8 cellular contexts compared by ENCODE assay signal in the genomic region with DNA sequence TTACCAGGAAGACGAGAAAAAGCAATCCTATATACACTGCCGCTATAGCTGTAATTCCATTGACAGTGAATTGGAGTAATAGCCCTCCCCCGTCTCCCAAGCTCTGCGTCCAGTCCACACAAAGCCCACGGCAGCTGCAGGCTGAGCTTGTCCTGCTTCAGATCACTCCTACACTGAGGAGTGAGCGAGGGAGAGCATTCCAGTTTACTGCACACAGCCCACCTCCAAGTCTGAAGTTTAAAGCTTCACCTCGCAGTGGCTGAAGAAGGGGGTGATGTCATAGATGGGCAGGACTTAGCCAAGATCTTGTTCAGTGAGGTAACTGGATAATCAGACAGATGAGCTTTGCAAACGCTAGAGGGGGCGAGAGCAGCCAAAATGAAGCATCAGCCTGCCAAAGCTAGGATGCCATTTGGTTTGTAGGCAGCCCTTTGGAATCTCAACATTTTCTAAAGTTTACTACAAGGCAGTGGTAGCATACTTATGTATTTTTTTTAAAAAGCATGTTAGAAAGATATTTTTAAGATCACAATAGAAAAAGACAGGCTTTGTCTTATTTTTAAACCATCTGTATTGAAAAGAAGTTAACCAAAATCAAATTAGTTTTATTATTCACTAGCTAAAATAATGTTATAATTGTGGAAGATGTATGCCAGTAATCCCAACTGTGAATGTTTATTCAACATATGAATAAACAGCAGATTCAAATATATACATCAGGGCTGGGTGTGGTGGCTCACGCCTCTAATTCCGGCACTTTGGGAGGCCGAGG. TPM values are rescaled to one million over a fixed set of nuclear protein-coding genes. Genes with fewer than 3 reads are reported as not detected.
A peak's percentile ranks its signal among the peaks of the same experiment; 100 is the strongest.
DNase-seq lines count a peak whose midpoint lies in the region; ATAC-seq, FAIRE-seq and TF ChIP-seq lines count a peak whose summit lies in the region.

A gene (minus strand): TSS at position 213 of the 772 bp plus-strand sequence. CDS start 10,106 bp downstream, outside the sequence.

- TF ChIP-seq CTCF in H1 (IDR thresholded peaks at IDR 0.05; ENCODE audit: control extremely low read depth in 1 of 3, insufficient read depth in 1 of 3, low read depth in 1 of 3, low read length in 3 of 3) (peak; percentile 53 to 89 (median 80)), liver (IDR thresholded peaks at IDR 0.05; ENCODE audit: low read depth, low read length, missing input control) (peak; percentile 88)

- no peak within 1 kb of the TSS for H4K5ac ChIP-seq in H1 (ENCODE audit: insufficient read length, low read depth, low read length)

- peak; percentile 10 for DNase-seq in activated CD4-positive, alpha-beta memory T cell treated with anti-CD3 and anti-CD28 coated beads for 36 hours
- DNase-seq in activated CD4-positive, alpha-beta memory T cell treated with anti-CD3 and anti-CD28 coated beads, Interleukin-2, amount 10 ng/mL, durations not matched to agents 7 days and 5 days = no peak
- peak; percentile 94 for DNase-seq in MG63
- peak; percentile 79 for DNase-seq in RPMI8226
- peak; percentile 58 to 69 for DNase-seq in H1 (ENCODE audit: low read depth in 1 of 2, low spot score in 2 of 2)
- DNase-seq in superior temporal gyrus (ENCODE audit: extremely low spot score) = peak; percentile 96

- no peaks in the 10 kb centered on the region for H3K23me2 ChIP-seq in H1 (ENCODE audit: low read depth, low read length)

- H3K36me3 ChIP-seq in MG63 (no peaks in the 10 kb centered on the region), H1 (ENCODE audit: control insufficient read depth in 2 of 4, insufficient read depth in 4 of 4, low read length in 3 of 4) (no peaks in the 10 kb centered on the region), liver (ENCODE audit: control insufficient read depth in 4 of 4, insufficient read depth in 3 of 4, low read depth in 1 of 4, low read length in 3 of 4) (no peaks in the 10 kb centered on the region)

- H3K9ac ChIP-seq in H1 (replicated peaks in 1 of 4; ENCODE audit: extremely low read depth in 1 of 4, low read depth in 3 of 4, low read length in 3 of 4) (peak within 1 kb of the TSS in 3 of 4 experiments; percentile 27 to 51 (median 35); a peak in 3 of 7 replicates), liver (ENCODE audit: low read depth in 1 of 2, low read length in 2 of 2) (peak within 1 kb of the TSS; percentile 73 to 94)

- H4K8ac ChIP-seq in H1 (ENCODE audit: extremely low read depth, insufficient read depth, low read length) = no peak within 1 kb of the TSS

- no peaks in the 10 kb centered on the region for H3K79me2 ChIP-seq in H1 (ENCODE audit: control insufficient read depth in 1 of 2, insufficient read depth in 2 of 2, low read length in 2 of 2)

- intact Hi-C loops in activated CD4-positive, alpha-beta memory T cell treated with anti-CD3 and anti-CD28 coated beads for 36 hours (cut with micrococcal nuclease) = no loop called here

- H3K27ac ChIP-seq in H1 (ENCODE audit: low read depth, low read length) (no peak within 1 kb of the TSS), liver (ENCODE audit: low read depth in 1 of 2, low read length in 2 of 2) (peak within 1 kb of the TSS; percentile 82 to 88)

- 44% methylated on average over 12 of the region's 12 CpGs; no CpG with 5 or more reads in 1 of the 2 experiments for WGBS in H1 (ENCODE audit: extremely low coverage in 1 of 2, insufficient coverage in 1 of 2, insufficient read length in 1 of 2, insufficient replicate concordance in 2 of 2, low coverage in 1 of 2, low lambda C conversion rate in 2 of 2, missing lambda C conversion rate in 1 of 2), 2 experiments
- 26% methylated on average over 12 of the region's 12 CpGs for WGBS in liver

- no peak within 1 kb of the TSS for H3K14ac ChIP-seq in H1 (ENCODE audit: insufficient read length)

- POLR2A ChIA-PET in activated CD4-positive, alpha-beta memory T cell treated with anti-CD3 and anti-CD28 coated beads for 36 hours (lab: Charles Lee) = no interaction called here
- POLR2A ChIA-PET in activated CD4-positive, alpha-beta memory T cell treated with anti-CD3 and anti-CD28 coated beads, Interleukin-2, amount 10 ng/mL, durations not matched to agents 7 days and 5 days (lab: Charles Lee) = no interaction called here
- POLR2A ChIA-PET in H1 (lab: Charles Lee; ENCODE audit: partially characterized antibody) = interaction anchor here (0.5 to 0.9 kb wide), 3 partner anchors 11 to 898 kb away, joined by 3 read pairs; no protein-coding TSS in a partner anchor

- no peak within 1 kb of the TSS for H2BK15ac ChIP-seq in H1 (ENCODE audit: low read length)

- H3K4me3 ChIP-seq in MG63 (peak within 1 kb of the TSS; percentile 60), H1 (ENCODE audit: extremely low read depth in 1 of 4, insufficient read depth in 2 of 4, low read depth in 3 of 4, low read length in 4 of 4) (peak within 1 kb of the TSS; percentile 28 to 54 (median 36); a peak in 5 of 8 replicates), liver (ENCODE audit: low read depth in 1 of 3, low read length in 3 of 3) (peak within 1 kb of the TSS; percentile 63 to 82 (median 77))

- H3K4me2 ChIP-seq in H1 (ENCODE audit: insufficient read depth in 1 of 2, low read depth in 2 of 2, low read length in 2 of 2) = peak within 1 kb of the TSS; percentile 41 to 77

- H3K9me3 ChIP-seq in MG63 = no peaks in the 10 kb centered on the region
- no peaks in the 10 kb centered on the region for H3K9me3 ChIP-seq in H1 (ENCODE audit: insufficient read depth in 2 of 2, low read depth in 1 of 2, low read length in 1 of 2)
- H3K9me3 ChIP-seq in liver (ENCODE audit: control insufficient read depth in 4 of 4, low read length in 3 of 4) = no peaks in the 10 kb centered on the region

- H2AFZ ChIP-seq in H1 (ENCODE audit: low read length) = peak within 1 kb of the TSS; percentile 97

- H3K4me1 Mint-ChIP-seq in activated CD4-positive, alpha-beta memory T cell treated with anti-CD3 and anti-CD28 coated beads for 36 hours (ENCODE audit: low read depth) = no peaks in the 10 kb centered on the region
- no peaks in the 10 kb centered on the region for H3K4me1 Mint-ChIP-seq in activated CD4-positive, alpha-beta memory T cell treated with anti-CD3 and anti-CD28 coated beads, Interleukin-2, amount 10 ng/mL, durations not matched to agents 7 days and 5 days

- peak; percentile 98 for FAIRE-seq in H1 (lab: Jason Lieb, UNC)

- TF ChIP-seq POLR2A in H1 (IDR thresholded peaks at IDR 0.05; ENCODE audit: control extremely low read depth in 1 of 2, low read depth in 2 of 2, low read length in 2 of 2) = no peak

- no peaks in the 10 kb centered on the region for H3K79me1 ChIP-seq in H1 (ENCODE audit: low read depth, low read length)

- TF ChIP-seq EP300 in H1 (IDR thresholded peaks at IDR 0.05; ENCODE audit: borderline replicate concordance in 1 of 2, low read depth in 2 of 2, low read length in 2 of 2) = no peak

- ATAC-seq in HG02571 (IDR thresholded peaks at IDR 0.05; ENCODE audit: unreplicated experiment) = peak; percentile 99

- H4K91ac ChIP-seq in H1 (replicated peaks; ENCODE audit: insufficient read length, low read length) = no peak within 1 kb of the TSS

- no peak within 1 kb of the TSS for H3K4ac ChIP-seq in H1 (replicated peaks; ENCODE audit: insufficient read length, low read depth, low read length)

- CTCF ChIA-PET in activated CD4-positive, alpha-beta memory T cell treated with anti-CD3 and anti-CD28 coated beads for 36 hours (lab: Charles Lee) = no interaction called here
- CTCF ChIA-PET in activated CD4-positive, alpha-beta memory T cell treated with anti-CD3 and anti-CD28 coated beads, Interleukin-2, amount 10 ng/mL, durations not matched to agents 7 days and 5 days (lab: Charles Lee) = no interaction called here
- CTCF ChIA-PET in H1 (lab: Charles Lee; ENCODE audit: partially characterized antibody) = interaction anchor here (0.5 to 2.4 kb wide), 33 partner anchors 10 to 882 kb away, joined by 3 to 10 read pairs (median 4); no protein-coding TSS in a partner anchor

- H3K27me3 ChIP-seq in MG63 (no peaks in the 10 kb centered on the region), H1 (replicated peaks in 1 of 4; ENCODE audit: control insufficient read depth in 3 of 4, extremely low read depth in 1 of 4, insufficient read depth in 3 of 4, low read length in 3 of 4) (no peaks in the 10 kb centered on the region), liver (ENCODE audit: control insufficient read depth in 4 of 4, insufficient read depth in 4 of 4, low read length in 3 of 4) (no peaks in the 10 kb centered on the region)

- H3K27me3 Mint-ChIP-seq in activated CD4-positive, alpha-beta memory T cell treated with anti-CD3 and anti-CD28 coated beads for 36 hours = no peaks in the 10 kb centered on the region
- H3K27me3 Mint-ChIP-seq in activated CD4-positive, alpha-beta memory T cell treated with anti-CD3 and anti-CD28 coated beads, Interleukin-2, amount 10 ng/mL, durations not matched to agents 7 days and 5 days = no peaks in the 10 kb centered on the region

- H3K9me3 Mint-ChIP-seq in activated CD4-positive, alpha-beta memory T cell treated with anti-CD3 and anti-CD28 coated beads for 36 hours = peaks cover 9% of the 10 kb centered on the region
- H3K9me3 Mint-ChIP-seq in activated CD4-positive, alpha-beta memory T cell treated with anti-CD3 and anti-CD28 coated beads, Interleukin-2, amount 10 ng/mL, durations not matched to agents 7 days and 5 days = peaks cover 3% of the 10 kb centered on the region

- H3K4me3 Mint-ChIP-seq in activated CD4-positive, alpha-beta memory T cell treated with anti-CD3 and anti-CD28 coated beads for 36 hours = no peak within 1 kb of the TSS
- H3K4me3 Mint-ChIP-seq in activated CD4-positive, alpha-beta memory T cell treated with anti-CD3 and anti-CD28 coated beads, Interleukin-2, amount 10 ng/mL, durations not matched to agents 7 days and 5 days = no peak within 1 kb of the TSS

- H4K20me1 ChIP-seq in H1 (replicated peaks in 1 of 2; ENCODE audit: control insufficient read depth in 1 of 2, insufficient read depth in 2 of 2, low read length in 2 of 2) = no peaks in the 10 kb centered on the region

- no peak within 1 kb of the TSS for H2BK5ac ChIP-seq in H1 (ENCODE audit: low read depth, low read length)

- no peak within 1 kb of the TSS for H2BK120ac ChIP-seq in H1 (replicated peaks; ENCODE audit: low read depth, low read length)

- H2AK5ac ChIP-seq in H1 (ENCODE audit: low read depth, low read length) = no peak within 1 kb of the TSS

- H3K36me3 Mint-ChIP-seq in activated CD4-positive, alpha-beta memory T cell treated with anti-CD3 and anti-CD28 coated beads for 36 hours = no peaks in the 10 kb centered on the region
- no peaks in the 10 kb centered on the region for H3K36me3 Mint-ChIP-seq in activated CD4-positive, alpha-beta memory T cell treated with anti-CD3 and anti-CD28 coated beads, Interleukin-2, amount 10 ng/mL, durations not matched to agents 7 days and 5 days (ENCODE audit: low read depth)

- H3K18ac ChIP-seq in H1 (ENCODE audit: extremely low read depth, low read length) = peak within 1 kb of the TSS; percentile 62; the same call in 1 of the 2 replicates

- H2BK12ac ChIP-seq in H1 (ENCODE audit: low read depth, low read length) = no peak within 1 kb of the TSS

- H3K56ac ChIP-seq in H1 (replicated peaks; ENCODE audit: insufficient read length, low read depth, low read length) = no peak within 1 kb of the TSS

- no peak within 1 kb of the TSS for H2BK20ac ChIP-seq in H1 (ENCODE audit: low read length)

- peak; percentile 95 to 96 for TF ChIP-seq RAD21 in H1 (IDR thresholded peaks at IDR 0.05 in 1 of 2, conservative IDR thresholded peaks at IDR 0.05 in 1 of 2; ENCODE audit: low read depth in 2 of 2, low read length in 2 of 2)
- TF ChIP-seq RAD21 in liver (IDR thresholded peaks at IDR 0.05) = peak; percentile 98

- no peak within 1 kb of the TSS for H3K23ac ChIP-seq in H1 (ENCODE audit: insufficient read length)

- H3K27ac Mint-ChIP-seq in activated CD4-positive, alpha-beta memory T cell treated with anti-CD3 and anti-CD28 coated beads for 36 hours = no peak within 1 kb of the TSS
- no peak within 1 kb of the TSS for H3K27ac Mint-ChIP-seq in activated CD4-positive, alpha-beta memory T cell treated with anti-CD3 and anti-CD28 coated beads, Interleukin-2, amount 10 ng/mL, durations not matched to agents 7 days and 5 days

- peaks cover 0 to 12% (median 3%) of the 10 kb centered on the region in 4 experiments; a peak in 3 of 7 replicates for H3K4me1 ChIP-seq in H1 (replicated peaks in 1 of 4; ENCODE audit: control insufficient read depth in 3 of 4, insufficient read depth in 4 of 4, low read length in 3 of 4)
- H3K4me1 ChIP-seq in liver (ENCODE audit: control insufficient read depth in 4 of 4, insufficient read depth in 4 of 4, low read length in 3 of 4) = peaks cover 3 to 24% (median 17%) of the 10 kb centered on the region in 4 donors

RNA-seq across cellular contexts. Expression of the gene that starts here (rescaled TPM):
- total RNA-seq in activated CD4-positive, alpha-beta memory T cell treated with anti-CD3 and anti-CD28 coated beads for 36 hours = not detected
- total RNA-seq in activated CD4-positive, alpha-beta memory T cell treated with anti-CD3 and anti-CD28 coated beads, Interleukin-2, amount 10 ng/mL, durations not matched to agents 7 days and 5 days = not detected
- 32.3 and 51.6 TPM in 2 replicates for total RNA-seq in MG63 (2014; rRNA removed; shearing (Covaris generic); ENCODE audit: low replicate concordance)
- 0.35 and 0.80 TPM in 2 replicates for total RNA-seq in H1 (2021; fragmentation: NEBNext Ultra II Directional; extraction: Animal tissue kit (Norgen Biotek cat#: 25700))
- polyA plus RNA-seq in H1 (2011; rRNA removed) (0.25 and 0.41 TPM in 2 replicates), liver (1 to 10 TPM; 2.7 to 5.1 TPM)
- polyA plus RNA-seq in H1 (2011; cell fraction: cytosol; rRNA removed) = 0.39 TPM
- polyA plus RNA-seq in H1 (2011; cell fraction: nucleus; rRNA removed) = 0.26 TPM
- 0.36 to 0.41 TPM (median 0.36 TPM) in 4 replicates for polyA plus RNA-seq in H1 (2012, experiment 1 of 2)
- 0.05 TPM for polyA plus RNA-seq in H1 (2012, experiment 2 of 2)
- 0.85 TPM for polyA plus RNA-seq in H1 (2013, experiment 1 of 2)
- 0.94 TPM for polyA plus RNA-seq in H1 (2013, experiment 2 of 2)
- polyA minus RNA-seq in H1 (2011; rRNA and poly(A)+ RNA removed) = 1.3 and 1.6 TPM in 2 replicates
- not detected for polyA minus RNA-seq in H1 (2011; cell fraction: cytosol; rRNA and poly(A)+ RNA removed)
- polyA minus RNA-seq in H1 (2011; cell fraction: nucleus; rRNA and poly(A)+ RNA removed) = 1.9 TPM
- 10 to 100 TPM in 1 of 2 donors, 1 to 10 TPM in 1; 8.2 to 29.7 TPM for total RNA-seq in liver

Comparison
In these comparisons a context has a peak if more than half of its experiments do, and no peak if none do; other contexts are left out.
1. Peak in DNase-seq in activated CD4-positive, alpha-beta memory T cell treated with anti-CD3 and anti-CD28 coated beads for 36 hours; RNA of the gene not detected or under 1 TPM.